24 cellular contexts compared by ENCODE assay signal in the genomic region with DNA sequence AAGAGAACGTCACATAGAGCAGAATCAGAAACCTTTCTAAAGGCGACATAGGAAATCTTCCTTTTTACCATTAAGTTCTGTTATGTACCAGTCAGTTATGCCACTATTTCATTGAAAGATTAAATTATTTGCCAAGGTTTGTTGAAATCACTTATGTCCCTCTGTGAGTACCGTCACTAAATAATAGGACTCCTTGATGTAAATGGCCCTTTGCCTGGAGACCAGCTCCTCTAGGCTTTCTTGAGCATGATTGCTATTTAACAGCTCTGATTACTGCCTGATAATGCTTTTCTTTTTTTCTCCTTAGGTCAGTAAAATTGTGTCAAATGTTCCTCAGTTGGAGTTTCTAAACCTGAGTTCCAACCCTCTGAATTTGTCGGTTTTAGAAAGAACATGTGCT.
"Had no signal": no experiment of that assay in that cellular context is flagged by ENCODE, and none has a peak within 500 bp of the region (broad histone marks: within the 10 kb centered on the region; RNA-seq: fewer than 3 reads in every experiment).

No MANE protein-coding gene starts in this region.

- ATAC-seq: foreskin keratinocyte; gastroesophageal sphincter; heart left ventricle; left colon; left lobe of liver; left ventricle myocardium superior; naive thymus-derived CD4-positive, alpha-beta T cell had no signal

- H3K4me1 ChIP-seq: esophagus muscularis mucosa, gastroesophageal sphincter, heart left ventricle, lower lobe of right lung had no signal

- H3K27me3 ChIP-seq: dorsolateral prefrontal cortex, esophagus muscularis mucosa, foreskin keratinocyte, gastroesophageal sphincter, heart left ventricle, hepatocyte had no signal

- DNase-seq: dermis blood vessel endothelial cell; dorsolateral prefrontal cortex; effector CD4-positive, alpha-beta T cell; effector memory CD4-positive, alpha-beta T cell; foreskin keratinocyte; heart left ventricle; hypothalamus; immature natural killer cell; islet precursor cell; kidney; kidney glomerular epithelial cell; left colon; left ventricle myocardium superior; lower lobe of right lung; mesenchymal stem cell; midbrain; naive thymus-derived CD4-positive, alpha-beta T cell had no signal

- FAIRE-seq: colon, endothelial cell of umbilical vein, kidney had no signal

- H3K9me3 ChIP-seq: esophagus muscularis mucosa, gastroesophageal sphincter, heart left ventricle, lower lobe of right lung had no signal

- H3K4me3 ChIP-seq: coronary artery, dorsolateral prefrontal cortex, esophagus muscularis mucosa, gastroesophageal sphincter, heart left ventricle, hepatocyte, lower lobe of right lung had no signal

- H3K27ac ChIP-seq: coronary artery, dorsolateral prefrontal cortex, esophagus muscularis mucosa, foreskin keratinocyte, gastroesophageal sphincter, heart left ventricle, hepatocyte, lower lobe of right lung had no signal
